In the genomic region with DNA sequence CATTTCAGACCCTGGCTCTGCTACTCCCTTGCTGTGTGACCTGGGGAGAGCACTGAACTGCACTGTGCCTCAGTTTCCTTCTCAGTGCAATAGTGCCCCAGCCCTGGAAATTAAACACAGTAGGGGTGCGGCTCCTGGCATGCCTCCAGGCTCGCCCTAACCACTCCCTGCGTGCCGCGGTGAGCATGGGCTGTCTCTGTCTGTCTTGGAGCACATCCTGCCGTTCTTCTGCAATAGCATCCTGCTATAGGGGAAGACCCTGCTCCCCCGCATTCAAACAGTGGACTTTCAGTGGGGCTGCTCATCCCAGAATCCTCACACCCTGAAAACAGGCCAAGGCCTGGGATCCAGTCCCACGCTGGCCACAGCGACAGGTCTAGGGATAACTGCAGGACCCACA, we compare ENCODE assay signal across 15 cellular contexts.
DNase-seq lines count a peak whose midpoint lies in the region; ATAC-seq and TF ChIP-seq lines count a peak whose summit lies in the region.
"Had no signal": no experiment of that assay in that cellular context is flagged by ENCODE, and none has a peak within 500 bp of the region (broad histone marks: within the 10 kb centered on the region; RNA-seq: fewer than 3 reads in every experiment).

No MANE protein-coding gene starts in this region.

- H3K27ac ChIP-seq in lower lobe of right lung = no peak overlapping the region
- H3K27ac ChIP-seq: skin epidermis had no signal

- H3K4me3 ChIP-seq in mucosa of descending colon = no peak overlapping the region
- H3K4me3 ChIP-seq in lower lobe of right lung = no peak overlapping the region
- H3K4me3 ChIP-seq: skin epidermis had no signal

- H3K27me3 ChIP-seq in lower lobe of right lung (ENCODE audit: low read depth) = no peaks in the 10 kb centered on the region

- DNase-seq in mucosa of descending colon = peak in 1 of 3 donors; percentile 45
- DNase-seq in activated effector memory CD4-positive, alpha-beta T cell treated with Interleukin-2 at 50 U/mL for 16 hours = no peak
- no peak for DNase-seq in NCI-H748 treated with DMSO at 0.1 percent for 48 hours (lab: John Stamatoyannopoulos, UW)
- DNase-seq in DMS114 treated with DMSO at 0.1 percent for 48 hours (lab: John Stamatoyannopoulos, UW; ENCODE audit: unreplicated experiment) = no peak
- DNase-seq in lower lobe of right lung = no peak
- DNase-seq: activated CD8-positive, alpha-beta T cell treated with anti-CD3 and anti-CD28 coated beads for 36 hours; activated naive CD4-positive, alpha-beta T cell treated with anti-CD3 and anti-CD28 coated beads, Interleukin-2, amount 10 ng/mL, durations not matched to agents 7 days and 5 days; naive thymus-derived CD8-positive, alpha-beta T cell; NCI-H1694; NK-92 treated with Interleukin-12 subunit alpha and Interleukin-12 subunit beta, amount 100 ng/mL, for 24 hours; SW 1271 had no signal

- no peaks in the 10 kb centered on the region for H3K36me3 ChIP-seq in mucosa of descending colon (ENCODE audit: low read depth)
- H3K36me3 ChIP-seq in lower lobe of right lung = no peaks in the 10 kb centered on the region

- ATAC-seq in GM18909 (IDR thresholded peaks at IDR 0.05; ENCODE audit: poor library complexity, unreplicated experiment) = peak; percentile 38
- peak; percentile 46 for ATAC-seq in GM21723 (IDR thresholded peaks at IDR 0.05; ENCODE audit: unreplicated experiment)
- ATAC-seq in HG03108 (IDR thresholded peaks at IDR 0.05; ENCODE audit: unreplicated experiment) = peak; percentile 28
- peak; percentile 31 for ATAC-seq in mucosa of descending colon
- ATAC-seq in lower lobe of right lung = no peak
- ATAC-seq: activated CD8-positive, alpha-beta T cell treated with anti-CD3 and anti-CD28 coated beads for 36 hours; naive thymus-derived CD8-positive, alpha-beta T cell had no signal

- TF ChIP-seq CTCF in mucosa of descending colon (IDR thresholded peaks at IDR 0.05) (no peak), lower lobe of right lung (IDR thresholded peaks at IDR 0.05) (no peak)

- H3K9me3 ChIP-seq in mucosa of descending colon = no peaks in the 10 kb centered on the region
- no peaks in the 10 kb centered on the region for H3K9me3 ChIP-seq in lower lobe of right lung

- H3K4me1 ChIP-seq in mucosa of descending colon (ENCODE audit: low read depth) (no peaks in the 10 kb centered on the region), lower lobe of right lung (no peaks in the 10 kb centered on the region)

- intact Hi-C loops in mucosa of descending colon (cut with DNase I, micrococcal nuclease) = no loop called here
- intact Hi-C loops in lower lobe of right lung (cut with DNase I) = no loop called here

Comparison
In these comparisons a context has a peak if more than half of its experiments do, and no peak if none do; other contexts are left out.
1. ATAC-seq: peak in GM18909 (single experiment), GM21723 (single experiment), HG03108 (single experiment) and mucosa of descending colon (single experiment); none in lower lobe of right lung (0 of 2).